2 cellular contexts compared by ENCODE assay signal in genomic region chr3:13121553-13122001, GRCh38.
TF ChIP-seq lines count a peak whose summit lies in the region.

No MANE protein-coding gene starts in this region.

TF ChIP-seq in HCT116, 20 proteins besides CTCF, POLR2A, EP300 and RAD21:
- no peak for TF ChIP-seq ZFX (IDR thresholded peaks at IDR 0.05)
- TF ChIP-seq, protein P1, sequence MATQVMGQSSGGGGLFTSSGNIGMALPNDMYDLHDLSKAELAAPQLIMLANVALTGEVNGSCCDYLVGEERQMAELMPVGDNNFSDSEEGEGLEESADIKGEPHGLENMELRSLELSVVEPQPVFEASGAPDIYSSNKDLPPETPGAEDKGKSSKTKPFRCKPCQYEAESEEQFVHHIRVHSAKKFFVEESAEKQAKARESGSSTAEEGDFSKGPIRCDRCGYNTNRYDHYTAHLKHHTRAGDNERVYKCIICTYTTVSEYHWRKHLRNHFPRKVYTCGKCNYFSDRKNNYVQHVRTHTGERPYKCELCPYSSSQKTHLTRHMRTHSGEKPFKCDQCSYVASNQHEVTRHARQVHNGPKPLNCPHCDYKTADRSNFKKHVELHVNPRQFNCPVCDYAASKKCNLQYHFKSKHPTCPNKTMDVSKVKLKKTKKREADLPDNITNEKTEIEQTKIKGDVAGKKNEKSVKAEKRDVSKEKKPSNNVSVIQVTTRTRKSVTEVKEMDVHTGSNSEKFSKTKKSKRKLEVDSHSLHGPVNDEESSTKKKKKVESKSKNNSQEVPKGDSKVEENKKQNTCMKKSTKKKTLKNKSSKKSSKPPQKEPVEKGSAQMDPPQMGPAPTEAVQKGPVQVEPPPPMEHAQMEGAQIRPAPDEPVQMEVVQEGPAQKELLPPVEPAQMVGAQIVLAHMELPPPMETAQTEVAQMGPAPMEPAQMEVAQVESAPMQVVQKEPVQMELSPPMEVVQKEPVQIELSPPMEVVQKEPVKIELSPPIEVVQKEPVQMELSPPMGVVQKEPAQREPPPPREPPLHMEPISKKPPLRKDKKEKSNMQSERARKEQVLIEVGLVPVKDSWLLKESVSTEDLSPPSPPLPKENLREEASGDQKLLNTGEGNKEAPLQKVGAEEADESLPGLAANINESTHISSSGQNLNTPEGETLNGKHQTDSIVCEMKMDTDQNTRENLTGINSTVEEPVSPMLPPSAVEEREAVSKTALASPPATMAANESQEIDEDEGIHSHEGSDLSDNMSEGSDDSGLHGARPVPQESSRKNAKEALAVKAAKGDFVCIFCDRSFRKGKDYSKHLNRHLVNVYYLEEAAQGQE (IDR thresholded peaks at IDR 0.05; ENCODE audit: low read depth) = peak; percentile 24; the same call in 1 of the 2 replicates
- no peak for TF ChIP-seq SP1 (IDR thresholded peaks at IDR 0.05; ENCODE audit: low read depth)
- no peak for TF ChIP-seq ELF1 (IDR thresholded peaks at IDR 0.05; ENCODE audit: borderline replicate concordance, low read depth)

TF ChIP-seq in H1, 55 proteins besides CTCF, POLR2A, EP300 and RAD21:
- TF ChIP-seq SP1 (IDR thresholded peaks at IDR 0.05; ENCODE audit: low read depth, low read length) (no peak), BACH1 (IDR thresholded peaks at IDR 0.05; ENCODE audit: low read length) (no peak), PHF8 (conservative IDR thresholded peaks at IDR 0.05; ENCODE audit: low read depth, low read length) (no peak), KDM4A (IDR thresholded peaks at IDR 0.05; ENCODE audit: low read depth, low read length, severe bottlenecking) (no peak), GABPA (IDR thresholded peaks at IDR 0.05; ENCODE audit: borderline replicate concordance, insufficient read depth, low read length) (no peak), CEBPB (IDR thresholded peaks at IDR 0.05; ENCODE audit: low read depth, low read length) (no peak), YY1 (IDR thresholded peaks at IDR 0.05; ENCODE audit: low read depth, low read length) (no peak), HDAC2 (IDR thresholded peaks at IDR 0.05; ENCODE audit: borderline replicate concordance in 1 of 2, low read depth in 2 of 2, low read length in 2 of 2) (no peak), TEAD4 (IDR thresholded peaks at IDR 0.05; ENCODE audit: low read depth, low read length) (no peak), SIX5 (IDR thresholded peaks at IDR 0.05; ENCODE audit: low read depth, low read length) (no peak), POLR2AphosphoS5 (IDR thresholded peaks at IDR 0.05; ENCODE audit: low read depth, low read length) (no peak), JUND (IDR thresholded peaks at IDR 0.05; ENCODE audit: low read length) (no peak), RNF2 (IDR thresholded peaks at IDR 0.05; ENCODE audit: borderline replicate concordance, low read depth, low read length, missing control alignments, poor library complexity, severe bottlenecking) (no peak), SP2 (IDR thresholded peaks at IDR 0.05; ENCODE audit: low read length) (no peak)
